ENCODE assay signal across 1 cellular context in genomic region chr18:35478520-35479435, GRCh38.
TF ChIP-seq lines count a peak whose summit lies in the region.

No MANE protein-coding gene starts in this region.

TF ChIP-seq in HepG2, 621 proteins besides CTCF, POLR2A, EP300 and RAD21 (continued from another document and continues in another):
- TF ChIP-seq, protein P1, sequence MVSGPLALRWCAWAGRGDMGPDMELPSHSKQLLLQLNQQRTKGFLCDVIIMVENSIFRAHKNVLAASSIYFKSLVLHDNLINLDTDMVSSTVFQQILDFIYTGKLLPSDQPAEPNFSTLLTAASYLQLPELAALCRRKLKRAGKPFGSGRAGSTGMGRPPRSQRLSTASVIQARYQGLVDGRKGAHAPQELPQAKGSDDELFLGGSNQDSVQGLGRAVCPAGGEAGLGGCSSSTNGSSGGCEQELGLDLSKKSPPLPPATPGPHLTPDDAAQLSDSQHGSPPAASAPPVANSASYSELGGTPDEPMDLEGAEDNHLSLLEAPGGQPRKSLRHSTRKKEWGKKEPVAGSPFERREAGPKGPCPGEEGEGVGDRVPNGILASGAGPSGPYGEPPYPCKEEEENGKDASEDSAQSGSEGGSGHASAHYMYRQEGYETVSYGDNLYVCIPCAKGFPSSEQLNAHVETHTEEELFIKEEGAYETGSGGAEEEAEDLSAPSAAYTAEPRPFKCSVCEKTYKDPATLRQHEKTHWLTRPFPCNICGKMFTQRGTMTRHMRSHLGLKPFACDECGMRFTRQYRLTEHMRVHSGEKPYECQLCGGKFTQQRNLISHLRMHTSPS (CRISPR knock-in tag; IDR thresholded peaks at IDR 0.05; ENCODE audit: low read depth) = no peak
- TF ChIP-seq ZNF10 (CRISPR knock-in tag; IDR thresholded peaks at IDR 0.05; ENCODE audit: borderline replicate concordance, low read depth) = no peak
- no peak for TF ChIP-seq ISX (CRISPR knock-in tag; conservative IDR thresholded peaks at IDR 0.05)
- TF ChIP-seq, protein P2, sequence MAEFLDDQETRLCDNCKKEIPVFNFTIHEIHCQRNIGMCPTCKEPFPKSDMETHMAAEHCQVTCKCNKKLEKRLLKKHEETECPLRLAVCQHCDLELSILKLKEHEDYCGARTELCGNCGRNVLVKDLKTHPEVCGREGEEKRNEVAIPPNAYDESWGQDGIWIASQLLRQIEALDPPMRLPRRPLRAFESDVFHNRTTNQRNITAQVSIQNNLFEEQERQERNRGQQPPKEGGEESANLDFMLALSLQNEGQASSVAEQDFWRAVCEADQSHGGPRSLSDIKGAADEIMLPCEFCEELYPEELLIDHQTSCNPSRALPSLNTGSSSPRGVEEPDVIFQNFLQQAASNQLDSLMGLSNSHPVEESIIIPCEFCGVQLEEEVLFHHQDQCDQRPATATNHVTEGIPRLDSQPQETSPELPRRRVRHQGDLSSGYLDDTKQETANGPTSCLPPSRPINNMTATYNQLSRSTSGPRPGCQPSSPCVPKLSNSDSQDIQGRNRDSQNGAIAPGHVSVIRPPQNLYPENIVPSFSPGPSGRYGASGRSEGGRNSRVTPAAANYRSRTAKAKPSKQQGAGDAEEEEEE (CRISPR knock-in tag; IDR thresholded peaks at IDR 0.05; ENCODE audit: borderline replicate concordance) = no peak
- TF ChIP-seq, protein P3, sequence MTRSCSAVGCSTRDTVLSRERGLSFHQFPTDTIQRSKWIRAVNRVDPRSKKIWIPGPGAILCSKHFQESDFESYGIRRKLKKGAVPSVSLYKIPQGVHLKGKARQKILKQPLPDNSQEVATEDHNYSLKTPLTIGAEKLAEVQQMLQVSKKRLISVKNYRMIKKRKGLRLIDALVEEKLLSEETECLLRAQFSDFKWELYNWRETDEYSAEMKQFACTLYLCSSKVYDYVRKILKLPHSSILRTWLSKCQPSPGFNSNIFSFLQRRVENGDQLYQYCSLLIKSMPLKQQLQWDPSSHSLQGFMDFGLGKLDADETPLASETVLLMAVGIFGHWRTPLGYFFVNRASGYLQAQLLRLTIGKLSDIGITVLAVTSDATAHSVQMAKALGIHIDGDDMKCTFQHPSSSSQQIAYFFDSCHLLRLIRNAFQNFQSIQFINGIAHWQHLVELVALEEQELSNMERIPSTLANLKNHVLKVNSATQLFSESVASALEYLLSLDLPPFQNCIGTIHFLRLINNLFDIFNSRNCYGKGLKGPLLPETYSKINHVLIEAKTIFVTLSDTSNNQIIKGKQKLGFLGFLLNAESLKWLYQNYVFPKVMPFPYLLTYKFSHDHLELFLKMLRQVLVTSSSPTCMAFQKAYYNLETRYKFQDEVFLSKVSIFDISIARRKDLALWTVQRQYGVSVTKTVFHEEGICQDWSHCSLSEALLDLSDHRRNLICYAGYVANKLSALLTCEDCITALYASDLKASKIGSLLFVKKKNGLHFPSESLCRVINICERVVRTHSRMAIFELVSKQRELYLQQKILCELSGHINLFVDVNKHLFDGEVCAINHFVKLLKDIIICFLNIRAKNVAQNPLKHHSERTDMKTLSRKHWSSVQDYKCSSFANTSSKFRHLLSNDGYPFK (CRISPR knock-in tag; IDR thresholded peaks at IDR 0.05; ENCODE audit: borderline replicate concordance) = no peak
- no peak for TF ChIP-seq SMARCC2 (IDR thresholded peaks at IDR 0.05)
- no peak for TF ChIP-seq ZNF207 (IDR thresholded peaks at IDR 0.05; ENCODE audit: borderline replicate concordance)
- no peak for TF ChIP-seq RAD51 (IDR thresholded peaks at IDR 0.05; ENCODE audit: borderline replicate concordance)
- TF ChIP-seq, protein P4, sequence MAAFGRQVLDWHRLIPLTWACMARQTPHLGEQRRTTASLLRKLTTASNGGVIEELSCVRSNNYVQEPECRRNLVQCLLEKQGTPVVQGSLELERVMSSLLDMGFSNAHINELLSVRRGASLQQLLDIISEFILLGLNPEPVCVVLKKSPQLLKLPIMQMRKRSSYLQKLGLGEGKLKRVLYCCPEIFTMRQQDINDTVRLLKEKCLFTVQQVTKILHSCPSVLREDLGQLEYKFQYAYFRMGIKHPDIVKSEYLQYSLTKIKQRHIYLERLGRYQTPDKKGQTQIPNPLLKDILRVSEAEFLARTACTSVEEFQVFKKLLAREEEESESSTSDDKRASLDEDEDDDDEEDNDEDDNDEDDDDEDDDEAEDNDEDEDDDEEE (CRISPR knock-in tag; IDR thresholded peaks at IDR 0.05) = no peak
- peak; percentile 94 for TF ChIP-seq SALL1 (CRISPR knock-in tag; IDR thresholded peaks at IDR 0.05)
- no peak for TF ChIP-seq NBN (conservative IDR thresholded peaks at IDR 0.05)
- TF ChIP-seq ZNF362 (CRISPR knock-in tag; IDR thresholded peaks at IDR 0.05; ENCODE audit: borderline replicate concordance) = no peak
- no peak for TF ChIP-seq CENPX (CRISPR knock-in tag; IDR thresholded peaks at IDR 0.05)
- TF ChIP-seq SUZ12 (IDR thresholded peaks at IDR 0.05; ENCODE audit: low read depth, low read length) = no peak
- no peak for TF ChIP-seq REXO4 (CRISPR knock-in tag; IDR thresholded peaks at IDR 0.05; ENCODE audit: borderline replicate concordance)
- no peak for TF ChIP-seq ZNF605 (CRISPR knock-in tag; IDR thresholded peaks at IDR 0.05)
- TF ChIP-seq ZNF230 (CRISPR knock-in tag; IDR thresholded peaks at IDR 0.05) = no peak
- TF ChIP-seq ZNF543 (CRISPR knock-in tag; IDR thresholded peaks at IDR 0.05) = no peak
- no peak for TF ChIP-seq KAT8 (CRISPR knock-in tag; IDR thresholded peaks at IDR 0.05)
- TF ChIP-seq, protein P5, sequence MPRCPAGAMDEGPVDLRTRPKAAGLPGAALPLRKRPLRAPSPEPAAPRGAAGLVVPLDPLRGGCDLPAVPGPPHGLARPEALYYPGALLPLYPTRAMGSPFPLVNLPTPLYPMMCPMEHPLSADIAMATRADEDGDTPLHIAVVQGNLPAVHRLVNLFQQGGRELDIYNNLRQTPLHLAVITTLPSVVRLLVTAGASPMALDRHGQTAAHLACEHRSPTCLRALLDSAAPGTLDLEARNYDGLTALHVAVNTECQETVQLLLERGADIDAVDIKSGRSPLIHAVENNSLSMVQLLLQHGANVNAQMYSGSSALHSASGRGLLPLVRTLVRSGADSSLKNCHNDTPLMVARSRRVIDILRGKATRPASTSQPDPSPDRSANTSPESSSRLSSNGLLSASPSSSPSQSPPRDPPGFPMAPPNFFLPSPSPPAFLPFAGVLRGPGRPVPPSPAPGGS (CRISPR knock-in tag; IDR thresholded peaks at IDR 0.05) = no peak
- TF ChIP-seq CENPT (CRISPR knock-in tag; IDR thresholded peaks at IDR 0.05; ENCODE audit: low read depth) = no peak
- TF ChIP-seq SRY (CRISPR knock-in tag; IDR thresholded peaks at IDR 0.05) = 0 out of 2 replicates have a peak, but pooled peaks have one; percentile 43
- no peak for TF ChIP-seq KLF11 (CRISPR knock-in tag; IDR thresholded peaks at IDR 0.05)
- TF ChIP-seq ZNF20 (CRISPR knock-in tag; IDR thresholded peaks at IDR 0.05) = no peak
- TF ChIP-seq JUN (CRISPR knock-in tag; IDR thresholded peaks at IDR 0.05) = peak; percentile 79
- no peak for TF ChIP-seq THYN1 (CRISPR knock-in tag; IDR thresholded peaks at IDR 0.05; ENCODE audit: borderline replicate concordance, low read depth)
- TF ChIP-seq TAF1 (CRISPR knock-in tag; IDR thresholded peaks at IDR 0.05) = peak; percentile 51; the same call in 1 of the 2 replicates
- TF ChIP-seq ZNF44 (CRISPR knock-in tag; IDR thresholded peaks at IDR 0.05) = 0 out of 2 replicates have a peak, but pooled peaks have one; percentile 35
- TF ChIP-seq IRX3 (CRISPR knock-in tag; IDR thresholded peaks at IDR 0.05; ENCODE audit: borderline replicate concordance, low read depth) = no peak
- no peak for TF ChIP-seq MXD1 (CRISPR knock-in tag; IDR thresholded peaks at IDR 0.05)
- no peak for TF ChIP-seq ZNF333 (CRISPR knock-in tag; IDR thresholded peaks at IDR 0.05; ENCODE audit: borderline replicate concordance)
- peak in 1 of 2 experiments; percentile 60; a peak in 1 of 4 replicates for TF ChIP-seq REST (IDR thresholded peaks at IDR 0.05; ENCODE audit: borderline replicate concordance in 1 of 2, low read depth in 1 of 2, low read length in 2 of 2)
- TF ChIP-seq, protein P6, sequence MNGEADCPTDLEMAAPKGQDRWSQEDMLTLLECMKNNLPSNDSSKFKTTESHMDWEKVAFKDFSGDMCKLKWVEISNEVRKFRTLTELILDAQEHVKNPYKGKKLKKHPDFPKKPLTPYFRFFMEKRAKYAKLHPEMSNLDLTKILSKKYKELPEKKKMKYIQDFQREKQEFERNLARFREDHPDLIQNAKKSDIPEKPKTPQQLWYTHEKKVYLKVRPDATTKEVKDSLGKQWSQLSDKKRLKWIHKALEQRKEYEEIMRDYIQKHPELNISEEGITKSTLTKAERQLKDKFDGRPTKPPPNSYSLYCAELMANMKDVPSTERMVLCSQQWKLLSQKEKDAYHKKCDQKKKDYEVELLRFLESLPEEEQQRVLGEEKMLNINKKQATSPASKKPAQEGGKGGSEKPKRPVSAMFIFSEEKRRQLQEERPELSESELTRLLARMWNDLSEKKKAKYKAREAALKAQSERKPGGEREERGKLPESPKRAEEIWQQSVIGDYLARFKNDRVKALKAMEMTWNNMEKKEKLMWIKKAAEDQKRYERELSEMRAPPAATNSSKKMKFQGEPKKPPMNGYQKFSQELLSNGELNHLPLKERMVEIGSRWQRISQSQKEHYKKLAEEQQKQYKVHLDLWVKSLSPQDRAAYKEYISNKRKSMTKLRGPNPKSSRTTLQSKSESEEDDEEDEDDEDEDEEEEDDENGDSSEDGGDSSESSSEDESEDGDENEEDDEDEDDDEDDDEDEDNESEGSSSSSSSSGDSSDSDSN (CRISPR knock-in tag; IDR thresholded peaks at IDR 0.05) = no peak
- no peak for TF ChIP-seq GABPA (IDR thresholded peaks at IDR 0.05; ENCODE audit: low read depth, low read length)
- TF ChIP-seq GABPA (CRISPR knock-in tag; IDR thresholded peaks at IDR 0.05; ENCODE audit: low read depth) = no peak
- TF ChIP-seq GLI4 (CRISPR knock-in tag; IDR thresholded peaks at IDR 0.05; ENCODE audit: borderline replicate concordance) = no peak
- TF ChIP-seq ELF3 (CRISPR knock-in tag; IDR thresholded peaks at IDR 0.05) = peak; percentile 61
- no peak for TF ChIP-seq ZNF816 (CRISPR knock-in tag; IDR thresholded peaks at IDR 0.05; ENCODE audit: borderline replicate concordance)
- TF ChIP-seq HNF1B (CRISPR knock-in tag; IDR thresholded peaks at IDR 0.05) = peak; percentile 27; the same call in 1 of the 2 replicates
- no peak for TF ChIP-seq ZNF704 (CRISPR knock-in tag; IDR thresholded peaks at IDR 0.05; ENCODE audit: borderline replicate concordance)
- peak; percentile 18; the same call in 1 of the 2 replicates for TF ChIP-seq POLR2AphosphoS5 (IDR thresholded peaks at IDR 0.05; ENCODE audit: low read depth, low read length)
